Comparison of ENCODE assay signal across 8 cellular contexts in genomic region chr7:75171219-75171810, GRCh38.
A peak's percentile ranks its signal among the peaks of the same experiment; 100 is the strongest.
DNase-seq lines count a peak whose midpoint lies in the region; ATAC-seq and TF ChIP-seq lines count a peak whose summit lies in the region.
"Not testable (repeated sequence)": the region's sequence is repeated elsewhere in the genome, so short reads cannot be mapped to it uniquely, and the experiment has no call there.

No MANE protein-coding gene starts in this region.

- CTCF ChIA-PET in Panc1 (lab: Charles Lee) = not testable (repeated sequence)

- not testable (repeated sequence) for BruUV-seq in Panc1 (replicated peaks; lab: Mats Ljungman, UMichigan)

- intact Hi-C loops in Panc1 (cut with micrococcal nuclease; ENCODE audit: unreplicated experiment); right cardiac atrium (cut with DNase I); upper lobe of right lung (cut with DNase I): not testable (repeated sequence)

- in situ Hi-C loops in Panc1 (cut with HindIII; ENCODE audit: low pct_unique_long_range_greater_than_20kb, low sequenced_read_pairs) = not testable (repeated sequence)

- not testable (repeated sequence) for H3K4me3 ChIP-seq in Panc1 (ENCODE audit: low read depth in 2 of 2, low read length in 2 of 2); right cardiac atrium (ENCODE audit: low read length); upper lobe of right lung

- not testable (repeated sequence) for H3K9me3 ChIP-seq in Panc1 (ENCODE audit: control insufficient read depth, insufficient read depth, low read depth, low read length); right cardiac atrium (ENCODE audit: control insufficient read depth, low read length); upper lobe of right lung

- TF ChIP-seq CTCF in Panc1 (IDR thresholded peaks at IDR 0.05); upper lobe of right lung (IDR thresholded peaks at IDR 0.05): not testable (repeated sequence)

- not testable (repeated sequence) for H3K27me3 ChIP-seq in Panc1 (ENCODE audit: control insufficient read depth, insufficient read depth, low read length); right cardiac atrium (ENCODE audit: control insufficient read depth, insufficient read depth); upper lobe of right lung

- H3K27ac ChIP-seq in Panc1 (ENCODE audit: low read length); right cardiac atrium (ENCODE audit: low read length); upper lobe of right lung: not testable (repeated sequence)

- POLR2A ChIA-PET in Panc1 (lab: Charles Lee) = not testable (repeated sequence)

- not testable (repeated sequence) for H3K4me1 ChIP-seq in Panc1 (ENCODE audit: control insufficient read depth, insufficient read depth, low read length); right cardiac atrium (ENCODE audit: control insufficient read depth, insufficient read depth, low read length); upper lobe of right lung

- H3K36me3 ChIP-seq in Panc1 (ENCODE audit: control insufficient read depth, insufficient read depth, low read length); upper lobe of right lung: not testable (repeated sequence)

- no CpG with 5 or more reads among the region's 5 CpGs for WGBS in right cardiac atrium

- ATAC-seq in GM18907 (IDR thresholded peaks at IDR 0.05; ENCODE audit: unreplicated experiment) = peak; percentile 40
- ATAC-seq in GM19467 (IDR thresholded peaks at IDR 0.05; ENCODE audit: unreplicated experiment) = peak; percentile 32
- ATAC-seq in GM21786 (IDR thresholded peaks at IDR 0.05; ENCODE audit: unreplicated experiment) = peak; percentile 31
- peak; percentile 38 for ATAC-seq in HG02938 (IDR thresholded peaks at IDR 0.05; ENCODE audit: unreplicated experiment)
- peak; percentile 20 for ATAC-seq in HG03196 (IDR thresholded peaks at IDR 0.05; ENCODE audit: unreplicated experiment)
- peak; percentile 31; the same call in 1 of the 2 replicates for ATAC-seq in Panc1
- ATAC-seq in right cardiac atrium = peak; percentile 26 to 66
- peak; percentile 46 for ATAC-seq in upper lobe of right lung

- not testable (repeated sequence) for DNase-seq in Panc1 (ENCODE audit: low read depth, low spot score); right cardiac atrium; upper lobe of right lung
